ENCODE assay signal across 10 cellular contexts in genomic region chr3:193620650-193621049, GRCh38. TPM values are rescaled to one million over a fixed set of nuclear protein-coding genes. Genes with fewer than 3 reads are reported as not detected.
DNase-seq lines count a peak whose midpoint lies in the region; ATAC-seq, FAIRE-seq and TF ChIP-seq lines count a peak whose summit lies in the region.
"Had no signal": no experiment of that assay in that cellular context is flagged by ENCODE, and none has a peak within 500 bp of the region (broad histone marks: within the 10 kb centered on the region; RNA-seq: fewer than 3 reads in every experiment).

No MANE protein-coding gene starts in this region.

- TF ChIP-seq CTCF in GM13977 (IDR thresholded peaks at IDR 0.05; ENCODE audit: extremely low read depth, insufficient read depth, missing control alignments) (no peak), fibroblast of mammary gland (conservative IDR thresholded peaks at IDR 0.05; ENCODE audit: control insufficient read depth, insufficient read depth, low read depth, low read length) (no peak), kidney (IDR thresholded peaks at IDR 0.05; ENCODE audit: borderline replicate concordance, extremely low read depth, insufficient read depth) (no peak), heart right ventricle (IDR thresholded peaks at IDR 0.05) (no peak)

- H3K4me3 ChIP-seq in fibroblast of mammary gland (ENCODE audit: control insufficient read depth, low read depth, low read length), result no peak overlapping the region
- H3K4me3 ChIP-seq in kidney (ENCODE audit: low read length in 2 of 2), result no peak overlapping the region
- H3K4me3 ChIP-seq in heart right ventricle, result no peak overlapping the region
- H3K4me3 ChIP-seq: thyroid gland had no signal

- no peak for FAIRE-seq in kidney (lab: Jason Lieb, UNC)

- in situ Hi-C loops in GM13977 (cut with MboI; ENCODE audit: low pct_unique_long_range_greater_than_20kb, low sequenced_read_pairs, unreplicated experiment), result no loop called here

- H3K9ac ChIP-seq in kidney (ENCODE audit: low read length in 2 of 2), result no peak overlapping the region

- DNase-seq in GM13977 (ENCODE audit: low spot score) (peak; percentile 36), fibroblast of mammary gland (ENCODE audit: low read depth) (peak; percentile 54), CD1c-positive myeloid dendritic cell (ENCODE audit: extremely low spot score) (no peak), nucleus accumbens (lab: John Stamatoyannopoulos, UW) (no peak), kidney (no peak), heart right ventricle (no peak)
- DNase-seq: NCI-H2029 treated with DMSO at 0.1 percent for 48 hours, thyroid gland had no signal

- ATAC-seq in GM21423 (IDR thresholded peaks at IDR 0.05; ENCODE audit: unreplicated experiment) (peak; percentile 73), HG03354 (IDR thresholded peaks at IDR 0.05; ENCODE audit: poor library complexity, severe bottlenecking, unreplicated experiment) (peak; percentile 77), heart right ventricle (no peak)

- no peaks in the 10 kb centered on the region for H3K9me3 ChIP-seq in kidney (ENCODE audit: control insufficient read depth in 1 of 2, low read length in 2 of 2)
- H3K9me3 ChIP-seq in heart right ventricle, result no peaks in the 10 kb centered on the region
- H3K9me3 ChIP-seq: thyroid gland had no signal

- H3K27me3 ChIP-seq in heart right ventricle, result no peaks in the 10 kb centered on the region
- H3K27me3 ChIP-seq: thyroid gland had no signal

- intact Hi-C loops in kidney (cut with DNase I), result no loop called here
- intact Hi-C loops in heart right ventricle (cut with DNase I), result no loop called here

- H3K4me1 ChIP-seq in kidney (ENCODE audit: control insufficient read depth in 1 of 2, insufficient read depth in 1 of 2, low read depth in 1 of 2, low read length in 2 of 2) (no peaks in the 10 kb centered on the region), heart right ventricle (peaks cover 0 to 11% (median 0%) of the 10 kb centered on the region in 9 donors)
- H3K4me1 ChIP-seq: thyroid gland had no signal

- no peak overlapping the region for H3K27ac ChIP-seq in kidney (ENCODE audit: low read depth in 2 of 2, low read length in 2 of 2)
- H3K27ac ChIP-seq in heart right ventricle, result no peak overlapping the region
- H3K27ac ChIP-seq: thyroid gland had no signal

- H3K36me3 ChIP-seq in kidney (ENCODE audit: control insufficient read depth in 1 of 2, insufficient read depth in 2 of 2, low read length in 2 of 2) (peaks cover 3 to 18% of the 10 kb centered on the region in 2 donors), heart right ventricle (peaks cover 0 to 89% (median 19%) of the 10 kb centered on the region in 9 donors)

RNA-seq across cellular contexts. Expression of gene OPA1, which starts 27.6 kb away (rescaled TPM):
- total RNA-seq in kidney (56.3 TPM), heart right ventricle (100 to 1,000 TPM; 100 to 197 (median 137) TPM)
- polyA plus RNA-seq in kidney (ENCODE audit: insufficient read depth, low read depth, low replicate concordance) (18.1 TPM), heart right ventricle (10 to 100 TPM; 19.2 to 28.9 TPM)

Comparison
In these comparisons a context has a peak if more than half of its experiments do, and no peak if none do; other contexts are left out.
1. DNase-seq: peak in GM13977 (single experiment) and fibroblast of mammary gland (single experiment); none in CD1c-positive myeloid dendritic cell (single experiment), nucleus accumbens (0 of 56), kidney (single experiment) and heart right ventricle (0 of 2).
2. ATAC-seq: peak in GM21423 (single experiment) and HG03354 (single experiment); none in heart right ventricle (0 of 8).